In the genomic region with DNA sequence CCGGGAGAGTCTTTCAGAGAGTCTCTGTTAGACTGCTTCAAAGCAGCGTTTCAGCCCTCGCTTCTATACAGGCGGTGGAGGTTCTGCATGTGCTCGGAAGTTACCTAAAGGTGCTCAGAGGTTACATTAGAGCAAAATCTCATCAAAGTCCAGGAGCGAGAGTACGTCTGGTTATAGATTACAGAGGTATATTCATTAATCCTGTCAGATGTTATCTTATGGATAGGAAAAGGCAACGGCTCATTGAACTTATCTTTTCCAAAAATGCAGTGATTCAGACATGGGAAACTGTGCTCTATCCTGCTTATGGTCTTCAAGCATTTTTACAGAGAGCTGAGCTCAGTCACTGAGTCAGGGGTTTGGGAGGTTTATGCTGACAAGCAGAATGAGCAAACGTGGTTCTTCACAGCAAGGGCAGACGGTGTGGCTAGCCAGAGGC, we compare ENCODE assay signal across 12 cellular contexts. TPM values are rescaled to one million over a fixed set of nuclear protein-coding genes. Genes with fewer than 3 reads are reported as not detected.
DNase-seq lines count a peak whose midpoint lies in the region; ATAC-seq and TF ChIP-seq lines count a peak whose summit lies in the region.
"Had no signal": no experiment of that assay in that cellular context is flagged by ENCODE, and none has a peak within 500 bp of the region (broad histone marks: within the 10 kb centered on the region; RNA-seq: fewer than 3 reads in every experiment).

No MANE protein-coding gene starts in this region.

- peaks cover 2 to 6% (median 4%) of the 10 kb centered on the region in 7 donors for H3K9me3 Mint-ChIP-seq in CD4-positive, CD25-positive, alpha-beta regulatory T cell
- peaks cover 9% of the 10 kb centered on the region for H3K9me3 Mint-ChIP-seq in activated CD8-positive, alpha-beta T cell treated with anti-CD3 and anti-CD28 coated beads, Interleukin-2, amount 10 ng/mL, durations not matched to agents 7 days and 5 days (ENCODE audit: insufficient read depth)
- H3K9me3 Mint-ChIP-seq: CD4-positive, alpha-beta T cell had no signal

- POLR2A ChIA-PET in activated CD8-positive, alpha-beta T cell treated with anti-CD3 and anti-CD28 coated beads, Interleukin-2, amount 10 ng/mL, durations not matched to agents 7 days and 5 days (lab: Charles Lee) = no interaction called here

- no peak for ATAC-seq in CD4-positive, CD25-positive, alpha-beta regulatory T cell (ENCODE audit: low read depth in 2 of 2)
- no peak for ATAC-seq in activated CD8-positive, alpha-beta T cell treated with anti-CD3 and anti-CD28 coated beads, Interleukin-2, amount 10 ng/mL, durations not matched to agents 7 days and 5 days

- no peak for TF ChIP-seq CTCF in esophagus muscularis mucosa (IDR thresholded peaks at IDR 0.05)

- 73% methylated on average over 10 of the region's 10 CpGs for WGBS in esophagus muscularis mucosa

- peak overlapping the region; percentile 11 for H3K27ac ChIP-seq in CD4-positive, CD25-positive, alpha-beta regulatory T cell (ENCODE audit: insufficient read depth, low read length, poor library complexity, severe bottlenecking)
- H3K27ac ChIP-seq in esophagus muscularis mucosa (replicated peaks in 1 of 4) = peak overlapping the region; percentile 1 to 49 (median 40)
- H3K27ac ChIP-seq in muscle layer of colon (ENCODE audit: low read depth, low read length) = peak overlapping the region; percentile 48

- H3K4me1 Mint-ChIP-seq in CD4-positive, CD25-positive, alpha-beta regulatory T cell = peaks cover 0 to 19% (median 14%) of the 10 kb centered on the region in 4 donors
- H3K4me1 Mint-ChIP-seq in activated CD8-positive, alpha-beta T cell treated with anti-CD3 and anti-CD28 coated beads, Interleukin-2, amount 10 ng/mL, durations not matched to agents 7 days and 5 days (ENCODE audit: low read depth) = peaks cover 20% of the 10 kb centered on the region
- H3K4me1 Mint-ChIP-seq: central memory CD8-positive, alpha-beta T cell had no signal

- H3K4me3 Mint-ChIP-seq in CD4-positive, CD25-positive, alpha-beta regulatory T cell = no peak overlapping the region
- H3K4me3 Mint-ChIP-seq in activated CD8-positive, alpha-beta T cell treated with anti-CD3 and anti-CD28 coated beads, Interleukin-2, amount 10 ng/mL, durations not matched to agents 7 days and 5 days = no peak overlapping the region
- H3K4me3 Mint-ChIP-seq: activated CD4-positive, alpha-beta memory T cell treated with anti-CD3 and anti-CD28 coated beads for 36 hours; CD4-positive, alpha-beta T cell; central memory CD8-positive, alpha-beta T cell had no signal

- H3K9ac ChIP-seq in muscle layer of colon (ENCODE audit: low read length) = peak overlapping the region; percentile 2

- no peak for TF ChIP-seq POLR2A in esophagus muscularis mucosa (IDR thresholded peaks at IDR 0.05; ENCODE audit: low read depth)

- no peaks in the 10 kb centered on the region for H3K27me3 ChIP-seq in CD4-positive, CD25-positive, alpha-beta regulatory T cell (ENCODE audit: control insufficient read depth, insufficient read depth, low read length)
- H3K27me3 ChIP-seq in esophagus muscularis mucosa (no peaks in the 10 kb centered on the region), muscle layer of colon (ENCODE audit: control insufficient read depth in 1 of 2, insufficient read depth in 2 of 2, low read length in 2 of 2) (no peaks in the 10 kb centered on the region)

- no peak for TF ChIP-seq EP300 in esophagus muscularis mucosa (IDR thresholded peaks at IDR 0.05)

- peaks cover under 1 to 2% of the 10 kb centered on the region in 2 experiments for H3K9me3 ChIP-seq in CD4-positive, CD25-positive, alpha-beta regulatory T cell (ENCODE audit: control insufficient read depth in 2 of 2, low read length in 2 of 2)
- H3K9me3 ChIP-seq in esophagus muscularis mucosa = peaks cover 0 to 4% (median under 1%) of the 10 kb centered on the region in 4 donors
- no peaks in the 10 kb centered on the region for H3K9me3 ChIP-seq in muscle layer of colon (ENCODE audit: low read length)

- intact Hi-C loops in esophagus muscularis mucosa (cut with DNase I) = no loop called here

- H3K36me3 ChIP-seq in CD4-positive, CD25-positive, alpha-beta regulatory T cell (ENCODE audit: control insufficient read depth, insufficient read depth, low read length) = no peaks in the 10 kb centered on the region
- H3K36me3 ChIP-seq in esophagus muscularis mucosa = no peaks in the 10 kb centered on the region
- no peaks in the 10 kb centered on the region for H3K36me3 ChIP-seq in muscle layer of colon (ENCODE audit: insufficient read depth, low read length)

- no peak overlapping the region for H3K4me3 ChIP-seq in CD4-positive, CD25-positive, alpha-beta regulatory T cell (ENCODE audit: low read depth, low read length)
- H3K4me3 ChIP-seq in esophagus muscularis mucosa = no peak overlapping the region
- no peak overlapping the region for H3K4me3 ChIP-seq in muscle layer of colon (ENCODE audit: low read depth in 1 of 2, low read length in 2 of 2)

- no peaks in the 10 kb centered on the region for H3K27me3 Mint-ChIP-seq in CD4-positive, CD25-positive, alpha-beta regulatory T cell
- H3K27me3 Mint-ChIP-seq in activated CD8-positive, alpha-beta T cell treated with anti-CD3 and anti-CD28 coated beads, Interleukin-2, amount 10 ng/mL, durations not matched to agents 7 days and 5 days (ENCODE audit: low read depth) = no peaks in the 10 kb centered on the region
- H3K27me3 Mint-ChIP-seq: activated CD4-positive, alpha-beta memory T cell treated with anti-CD3 and anti-CD28 coated beads for 36 hours; CD4-positive, alpha-beta T cell; central memory CD8-positive, alpha-beta T cell had no signal

- H3K27ac Mint-ChIP-seq in CD4-positive, CD25-positive, alpha-beta regulatory T cell = no peak overlapping the region
- H3K27ac Mint-ChIP-seq in activated CD8-positive, alpha-beta T cell treated with anti-CD3 and anti-CD28 coated beads, Interleukin-2, amount 10 ng/mL, durations not matched to agents 7 days and 5 days = no peak overlapping the region
- H3K27ac Mint-ChIP-seq: activated CD4-positive, alpha-beta memory T cell treated with anti-CD3 and anti-CD28 coated beads for 36 hours; CD4-positive, alpha-beta T cell had no signal

- H3K4me1 ChIP-seq in CD4-positive, CD25-positive, alpha-beta regulatory T cell (ENCODE audit: control insufficient read depth, insufficient read depth, low read length, poor library complexity, severe bottlenecking) = no peaks in the 10 kb centered on the region
- H3K4me1 ChIP-seq in esophagus muscularis mucosa (peaks cover 7 to 49% (median 36%) of the 10 kb centered on the region in 4 donors), muscle layer of colon (ENCODE audit: insufficient read depth, low read length) (peaks cover 32% of the 10 kb centered on the region)

- CTCF ChIA-PET in activated CD8-positive, alpha-beta T cell treated with anti-CD3 and anti-CD28 coated beads, Interleukin-2, amount 10 ng/mL, durations not matched to agents 7 days and 5 days (lab: Charles Lee) = no interaction called here

- peaks cover 7% of the 10 kb centered on the region for H3K36me3 Mint-ChIP-seq in CD4-positive, CD25-positive, alpha-beta regulatory T cell
- peaks cover 7% of the 10 kb centered on the region for H3K36me3 Mint-ChIP-seq in activated CD8-positive, alpha-beta T cell treated with anti-CD3 and anti-CD28 coated beads, Interleukin-2, amount 10 ng/mL, durations not matched to agents 7 days and 5 days (ENCODE audit: low read depth)

- DNase-seq in CD4-positive, CD25-positive, alpha-beta regulatory T cell = no peak
- DNase-seq in NCI-H82 (lab: John Stamatoyannopoulos, UW) (peak; percentile 50), esophagus muscularis mucosa (ENCODE audit: extremely low spot score) (no peak), COLO668 (lab: John Stamatoyannopoulos, UW; ENCODE audit: unreplicated experiment) (no peak), anterior cingulate cortex (lab: John Stamatoyannopoulos, UW) (no peak), NCI-H2081 treated with DMSO at 0.1 percent for 48 hours (lab: John Stamatoyannopoulos, UW) (no peak)
- no peak for DNase-seq in activated CD8-positive, alpha-beta T cell treated with anti-CD3 and anti-CD28 coated beads, Interleukin-2, amount 10 ng/mL, durations not matched to agents 7 days and 5 days
- DNase-seq: activated CD4-positive, alpha-beta memory T cell treated with anti-CD3 and anti-CD28 coated beads for 36 hours; CD4-positive, alpha-beta T cell; NCI-H1105 treated with DMSO at 0.1 percent for 48 hours had no signal

RNA-seq across cellular contexts. Expression of a gene that starts 9.1 kb away (rescaled TPM):
- total RNA-seq in CD4-positive, CD25-positive, alpha-beta regulatory T cell = 62.6 TPM
- 10 to 100 TPM; 14.7 to 22.4 (median 18.0) TPM for polyA plus RNA-seq in CD4-positive, CD25-positive, alpha-beta regulatory T cell
- 10 to 100 TPM; 27.3 to 36.5 (median 28.3) TPM for total RNA-seq in esophagus muscularis mucosa
- total RNA-seq in activated CD8-positive, alpha-beta T cell treated with anti-CD3 and anti-CD28 coated beads, Interleukin-2, amount 10 ng/mL, durations not matched to agents 7 days and 5 days = 10 to 100 TPM; 33.7 to 35.6 TPM

RNA-seq across cellular contexts. Expression of a gene that starts 58.2 kb away (rescaled TPM):
- 839 TPM for total RNA-seq in CD4-positive, CD25-positive, alpha-beta regulatory T cell
- 100 to 1,000 TPM; 367 to 423 (median 413) TPM for polyA plus RNA-seq in CD4-positive, CD25-positive, alpha-beta regulatory T cell
- total RNA-seq in esophagus muscularis mucosa = 100 to 1,000 TPM; 508 to 734 (median 592) TPM
- 100 to 1,000 TPM; 667 to 682 TPM for total RNA-seq in activated CD8-positive, alpha-beta T cell treated with anti-CD3 and anti-CD28 coated beads, Interleukin-2, amount 10 ng/mL, durations not matched to agents 7 days and 5 days
